In genomic region chr1:23116921-23117699, GRCh38 we compare ENCODE assay signal across 21 cellular contexts. TPM values are rescaled to one million over a fixed set of nuclear protein-coding genes. Genes with fewer than 3 reads are reported as not detected.
DNase-seq lines count a peak whose midpoint lies in the region; ATAC-seq and TF ChIP-seq lines count a peak whose summit lies in the region.
"Had no signal": no experiment of that assay in that cellular context is flagged by ENCODE, and none has a peak within 500 bp of the region (broad histone marks: within the 10 kb centered on the region; RNA-seq: fewer than 3 reads in every experiment).

No MANE protein-coding gene starts in this region.

- no peaks in the 10 kb centered on the region for H3K36me3 Mint-ChIP-seq in CD8-positive, alpha-beta memory T cell
- H3K36me3 Mint-ChIP-seq in nephron progenitor cell (ENCODE audit: low read depth): no peaks in the 10 kb centered on the region
- H3K36me3 Mint-ChIP-seq: activated naive CD8-positive, alpha-beta T cell treated with anti-CD3 and anti-CD28 coated beads, Interleukin-2, amount 10 ng/mL, durations not matched to agents 7 days and 5 days had no signal

- no peaks in the 10 kb centered on the region for H3K36me3 ChIP-seq in CD8-positive, alpha-beta memory T cell (ENCODE audit: insufficient read depth, low read length)
- H3K36me3 ChIP-seq in SK-N-MC (ENCODE audit: insufficient read depth, low read length): no peaks in the 10 kb centered on the region
- H3K36me3 ChIP-seq: left lung, neutrophil, uterus had no signal

- H3K9ac ChIP-seq in SK-N-MC (ENCODE audit: insufficient read length): no peak overlapping the region

- H3K9me3 ChIP-seq in CD8-positive, alpha-beta memory T cell (ENCODE audit: low read length): no peaks in the 10 kb centered on the region
- H3K9me3 ChIP-seq in SK-N-MC (ENCODE audit: low read depth, low read length): no peaks in the 10 kb centered on the region
- H3K9me3 ChIP-seq: left lung, neutrophil, uterus had no signal

- H3K27me3 ChIP-seq in CD8-positive, alpha-beta memory T cell (ENCODE audit: insufficient read depth, low read length, poor library complexity, severe bottlenecking): no peaks in the 10 kb centered on the region
- H3K27me3 ChIP-seq: left lung, neutrophil, uterus had no signal

- H3K27ac Mint-ChIP-seq in CD8-positive, alpha-beta memory T cell: peak overlapping the region in 5 of 8 donors; percentile 19 to 82 (median 55)
- H3K27ac Mint-ChIP-seq in nephron progenitor cell: peak overlapping the region; percentile 49
- H3K27ac Mint-ChIP-seq: activated naive CD8-positive, alpha-beta T cell treated with anti-CD3 and anti-CD28 coated beads, Interleukin-2, amount 10 ng/mL, durations not matched to agents 7 days and 5 days had no signal

- CTCF ChIA-PET in CD8-positive, alpha-beta memory T cell (lab: Charles Lee): interaction anchor here (4.9 kb wide), 1 partner anchor 67 kb away, joined by 29 read pairs; no protein-coding TSS in a partner anchor

- no peak for TF ChIP-seq CTCF in nephron progenitor cell (IDR thresholded peaks at IDR 0.05)

- H3K27ac ChIP-seq in CD8-positive, alpha-beta memory T cell (ENCODE audit: low read depth, low read length): peak overlapping the region; percentile 27
- 0 out of 2 replicates have a peak overlapping the region, but pooled peaks have one; percentile 19 for H3K27ac ChIP-seq in SK-N-MC
- H3K27ac ChIP-seq: left lung, neutrophil, uterus had no signal

- H3K9me3 Mint-ChIP-seq in CD8-positive, alpha-beta memory T cell: no peaks in the 10 kb centered on the region
- no peaks in the 10 kb centered on the region for H3K9me3 Mint-ChIP-seq in nephron progenitor cell
- H3K9me3 Mint-ChIP-seq: activated naive CD8-positive, alpha-beta T cell treated with anti-CD3 and anti-CD28 coated beads, Interleukin-2, amount 10 ng/mL, durations not matched to agents 7 days and 5 days had no signal

- no peak overlapping the region for H3K4me3 ChIP-seq in CD8-positive, alpha-beta memory T cell (ENCODE audit: low read length)
- H3K4me3 ChIP-seq in SK-N-MC: no peak overlapping the region
- H3K4me3 ChIP-seq: left lung, uterus had no signal

- POLR2A ChIA-PET in CD8-positive, alpha-beta memory T cell (lab: Charles Lee): interaction anchor here (0.6 kb wide), 1 partner anchor 734 kb away, joined by 3 read pairs; no protein-coding TSS in a partner anchor

- H3K4me1 Mint-ChIP-seq in CD8-positive, alpha-beta memory T cell: peaks cover 61 to 76% (median 67%) of the 10 kb centered on the region in 3 donors
- peaks cover 28% of the 10 kb centered on the region for H3K4me1 Mint-ChIP-seq in nephron progenitor cell

- ATAC-seq in HG03175 (IDR thresholded peaks at IDR 0.05; ENCODE audit: unreplicated experiment): no peak
- ATAC-seq: left lung, Right ventricle myocardium inferior had no signal

- H3K4me1 ChIP-seq in CD8-positive, alpha-beta memory T cell (ENCODE audit: insufficient read depth, low read length): peaks cover 55% of the 10 kb centered on the region
- H3K4me1 ChIP-seq: uterus had no signal

- H3K4me3 Mint-ChIP-seq in CD8-positive, alpha-beta memory T cell: peak overlapping the region in 2 of 7 donors; percentile 15 to 52
- H3K4me3 Mint-ChIP-seq in nephron progenitor cell: no peak overlapping the region
- H3K4me3 Mint-ChIP-seq: activated naive CD8-positive, alpha-beta T cell treated with anti-CD3 and anti-CD28 coated beads, Interleukin-2, amount 10 ng/mL, durations not matched to agents 7 days and 5 days had no signal

- peaks cover 0 to 3% of the 10 kb centered on the region in 2 donors for H3K27me3 Mint-ChIP-seq in CD8-positive, alpha-beta memory T cell
- H3K27me3 Mint-ChIP-seq in nephron progenitor cell (ENCODE audit: low read depth, poor library complexity): no peaks in the 10 kb centered on the region
- H3K27me3 Mint-ChIP-seq: activated naive CD8-positive, alpha-beta T cell treated with anti-CD3 and anti-CD28 coated beads, Interleukin-2, amount 10 ng/mL, durations not matched to agents 7 days and 5 days had no signal

- no peak for DNase-seq in CD8-positive, alpha-beta memory T cell
- DNase-seq in SK-N-MC (ENCODE audit: low read depth, low spot score) (no peak), dermis microvascular lymphatic vessel endothelial cell (ENCODE audit: low read depth in 2 of 2) (peak; percentile 38 to 62), nephron progenitor cell (no peak), NCI-H446 treated with DMSO at 0.1 percent for 48 hours (lab: John Stamatoyannopoulos, UW) (no peak), GM03348 (ENCODE audit: low spot score) (no peak)
- DNase-seq: activated CD4-positive, alpha-beta T cell treated with anti-CD3 and anti-CD28 coated beads for 4 hours; activated CD8-positive, alpha-beta memory T cell treated with anti-CD3 and anti-CD28 coated beads, Interleukin-2, amount 50 U/mL, for 48 hours; activated effector memory CD4-positive, alpha-beta T cell treated with Interleukin-2 at 50 U/mL for 16 hours; activated naive CD8-positive, alpha-beta T cell treated with anti-CD3 and anti-CD28 coated beads, Interleukin-2, amount 10 ng/mL, durations not matched to agents 7 days and 5 days; DMS79; foreskin fibroblast; HCEC 1CT; left lung; NCI-H187; NCI-H69; stimulated activated CD4-positive, alpha-beta T cell treated with anti-CD3 and anti-CD28 coated beads, Interleukin-1b, Interleukin-23, amount 100 ng/mL, for 48 hours; uterus had no signal

RNA-seq across cellular contexts. Expression of gene LUZP1, which starts 51.5 kb away (rescaled TPM):
- total RNA-seq in CD8-positive, alpha-beta memory T cell: 10 to 100 TPM; 19.5 to 19.6 TPM
- polyA plus RNA-seq in CD8-positive, alpha-beta memory T cell: 32.8 TPM
- 29.1 and 33.6 TPM in 2 replicates for total RNA-seq in dermis microvascular lymphatic vessel endothelial cell

Comparison
In these comparisons a context has a peak if more than half of its experiments do, and no peak if none do; other contexts are left out.
1. DNase-seq: peak in dermis microvascular lymphatic vessel endothelial cell (2 of 2); none in CD8-positive, alpha-beta memory T cell (0 of 5), SK-N-MC (single experiment), nephron progenitor cell (single experiment), NCI-H446 treated with DMSO at 0.1 percent for 48 hours (single experiment) and GM03348 (single experiment).